29 cellular contexts compared by ENCODE assay signal in the genomic region with DNA sequence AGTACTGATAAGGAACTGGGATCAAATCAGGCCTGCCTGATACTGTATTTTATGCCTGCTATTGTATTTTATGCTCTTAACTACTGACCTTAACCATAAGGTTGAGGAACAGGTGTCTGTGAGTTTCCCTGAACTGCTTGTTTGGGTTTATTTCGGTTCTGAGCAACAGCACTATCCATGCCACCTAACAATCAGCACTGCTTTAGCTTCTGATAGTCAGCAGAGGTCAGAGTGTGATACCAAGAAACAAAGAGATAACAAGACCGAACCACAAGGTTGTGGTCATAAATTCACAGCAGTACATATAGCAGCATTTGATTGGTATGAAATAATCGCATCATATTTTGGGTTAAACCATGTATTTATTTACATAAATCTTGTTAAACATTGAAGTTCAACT.
"Had no signal": no experiment of that assay in that cellular context is flagged by ENCODE, and none has a peak within 500 bp of the region (broad histone marks: within the 10 kb centered on the region; RNA-seq: fewer than 3 reads in every experiment).

No MANE protein-coding gene starts in this region.

- H3K4me1 Mint-ChIP-seq: activated CD4-positive, alpha-beta T cell treated with anti-CD3 and anti-CD28 coated beads for 36 hours; activated CD4-positive, alpha-beta T cell treated with anti-CD3 and anti-CD28 coated beads, Interleukin-2, amount 10 ng/mL, durations not matched to agents 7 days and 5 days; brain had no signal

- H3K36me3 ChIP-seq: adrenal gland, SJCRH30 had no signal

- H3K4me3 Mint-ChIP-seq: activated CD4-positive, alpha-beta T cell treated with anti-CD3 and anti-CD28 coated beads for 36 hours; activated CD4-positive, alpha-beta T cell treated with anti-CD3 and anti-CD28 coated beads, Interleukin-2, amount 10 ng/mL, durations not matched to agents 7 days and 5 days; activated naive CD4-positive, alpha-beta T cell treated with anti-CD3 and anti-CD28 coated beads for 36 hours; activated T-cell treated with anti-CD3 and anti-CD28 coated beads, Interleukin-2, amount 50 U/mL, for 4 hours; activated T-helper 1 cell treated with anti-CD3 and anti-CD28 coated beads, Interleukin-12 subunit alpha, Interleukin-12 subunit beta, Interleukin-2, Interleukin-4 antibody, amounts not matched to agents 30 ng/mL and 10 ng/mL and 1 ng/mL, durations not matched to agents 14 hours and 24 hours and 36 hours; brain had no signal

- ATAC-seq: activated CD4-positive, alpha-beta T cell treated with anti-CD3 and anti-CD28 coated beads for 36 hours; activated CD4-positive, CD25-positive, alpha-beta regulatory T cell treated with anti-CD3 and anti-CD28 coated beads, Interleukin-2, amount 50 U/mL, for 24 hours; activated naive CD4-positive, alpha-beta T cell treated with anti-CD3 and anti-CD28 coated beads, Interleukin-2, amount 50 U/mL, for 72 hours; activated T-cell treated with anti-CD3 and anti-CD28 coated beads, Interleukin-2, amount 50 U/mL, for 4 hours; K562 had no signal

- H3K4me1 ChIP-seq: adrenal gland, SJCRH30 had no signal

- H3K36me3 Mint-ChIP-seq: activated naive CD4-positive, alpha-beta T cell treated with anti-CD3 and anti-CD28 coated beads, Interleukin-2, amount 50 U/mL, for 72 hours; brain had no signal

- DNase-seq: activated CD4-positive, alpha-beta T cell treated with anti-CD3 and anti-CD28 coated beads for 36 hours; activated CD4-positive, alpha-beta T cell treated with anti-CD3 and anti-CD28 coated beads, Interleukin-2, amount 10 ng/mL, durations not matched to agents 7 days and 5 days; activated CD4-positive, alpha-beta T cell treated with anti-CD3 and anti-CD28 coated beads, Interleukin-2, amount 50 U/mL, for 48 hours; activated CD8-positive, alpha-beta memory T cell treated with anti-CD3 and anti-CD28 coated beads, Interleukin-2, amount 50 U/mL, for 4 hours; activated gamma-delta T cell treated with Interleukin-2 at 50 U/mL for 16 hours; activated naive CD4-positive, alpha-beta T cell treated with anti-CD3 and anti-CD28 coated beads for 36 hours; activated T-cell treated with anti-CD3 and anti-CD28 coated beads for 4 hours; activated T-cell treated with anti-CD3 and anti-CD28 coated beads, Interleukin-2, amount 50 U/mL, for 4 hours; adrenal gland; caudate nucleus; NCI-H1105; NCI-H1417 treated with DMSO at 0.1 percent for 48 hours; NCI-H187 treated with DMSO at 0.1 percent for 48 hours; NCI-H2081; NCI-H2171 treated with DMSO at 0.1 percent for 48 hours; NCI-H2227 treated with DMSO at 0.1 percent for 48 hours; NCI-H446 treated with DMSO at 0.1 percent for 48 hours; NCI-H524; NCI-H69; NCI-H82; Right ventricle myocardium superior; SJCRH30; T1000 had no signal

- H3K27me3 ChIP-seq: adrenal gland, SJCRH30 had no signal

- H3K4me3 ChIP-seq: adrenal gland, K562, SJCRH30, SK-N-MC had no signal

- H3K9me3 Mint-ChIP-seq: activated CD4-positive, alpha-beta T cell treated with anti-CD3 and anti-CD28 coated beads, Interleukin-2, amount 10 ng/mL, durations not matched to agents 7 days and 5 days; activated naive CD4-positive, alpha-beta T cell treated with anti-CD3 and anti-CD28 coated beads for 36 hours; activated T-helper 1 cell treated with anti-CD3 and anti-CD28 coated beads, Interleukin-12 subunit alpha, Interleukin-12 subunit beta, Interleukin-2, Interleukin-4 antibody, amounts not matched to agents 30 ng/mL and 10 ng/mL and 1 ng/mL, durations not matched to agents 14 hours and 24 hours and 36 hours; brain had no signal

- H3K27ac Mint-ChIP-seq: activated CD4-positive, alpha-beta T cell treated with anti-CD3 and anti-CD28 coated beads for 36 hours; activated CD4-positive, alpha-beta T cell treated with anti-CD3 and anti-CD28 coated beads, Interleukin-2, amount 10 ng/mL, durations not matched to agents 7 days and 5 days; activated naive CD4-positive, alpha-beta T cell treated with anti-CD3 and anti-CD28 coated beads for 36 hours; activated naive CD4-positive, alpha-beta T cell treated with anti-CD3 and anti-CD28 coated beads, Interleukin-2, amount 50 U/mL, for 72 hours; activated T-helper 1 cell treated with anti-CD3 and anti-CD28 coated beads, Interleukin-12 subunit alpha, Interleukin-12 subunit beta, Interleukin-2, Interleukin-4 antibody, amounts not matched to agents 30 ng/mL and 10 ng/mL and 1 ng/mL, durations not matched to agents 14 hours and 24 hours and 36 hours; brain had no signal

- H3K27me3 Mint-ChIP-seq: activated CD4-positive, alpha-beta T cell treated with anti-CD3 and anti-CD28 coated beads for 36 hours; activated CD4-positive, alpha-beta T cell treated with anti-CD3 and anti-CD28 coated beads, Interleukin-2, amount 10 ng/mL, durations not matched to agents 7 days and 5 days; brain had no signal

- H3K9me3 ChIP-seq: adrenal gland, SJCRH30 had no signal

- H3K27ac ChIP-seq: adrenal gland, SJCRH30, SK-N-MC had no signal
